ENCODE assay signal across 8 cellular contexts in the genomic region with DNA sequence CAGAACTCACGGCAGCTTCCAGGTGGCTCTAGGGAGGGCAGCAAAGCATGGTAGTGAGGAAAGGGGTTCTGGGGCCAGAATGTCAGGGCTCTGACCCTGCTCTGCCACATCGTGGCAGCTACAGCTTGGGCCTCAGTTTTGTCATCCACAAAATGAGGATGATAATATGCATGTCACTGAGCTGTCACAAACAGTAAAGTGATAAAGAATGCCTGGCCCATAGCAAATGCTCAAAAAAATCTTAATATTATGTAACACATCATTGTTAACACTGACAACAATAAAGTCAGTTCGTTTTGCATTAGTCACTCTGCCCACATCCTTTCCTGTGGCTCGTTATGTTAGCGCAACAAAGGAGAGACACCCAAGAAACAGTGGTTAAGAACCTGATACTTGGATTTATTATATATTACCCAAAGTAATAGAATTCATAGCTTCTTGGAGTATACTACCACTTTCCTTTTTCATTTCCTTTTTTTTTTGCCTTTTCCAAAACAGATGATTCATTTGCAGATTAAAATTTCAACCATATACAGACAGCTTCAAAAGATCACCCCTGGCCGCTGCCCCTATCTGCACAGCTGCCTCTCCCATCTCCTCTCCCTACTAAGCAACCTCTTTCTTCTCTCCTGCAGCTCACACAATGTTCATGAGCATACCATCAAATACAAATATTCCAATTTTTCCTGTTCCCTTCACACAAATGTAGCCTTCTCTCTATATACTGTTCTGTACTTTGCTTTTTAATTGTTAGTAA. TPM values are rescaled to one million over a fixed set of nuclear protein-coding genes. Genes with fewer than 3 reads are reported as not detected.
A peak's percentile ranks its signal among the peaks of the same experiment; 100 is the strongest.
DNase-seq lines count a peak whose midpoint lies in the region; ATAC-seq and TF ChIP-seq lines count a peak whose summit lies in the region.

No MANE protein-coding gene starts in this region.

- ATAC-seq in gastroesophageal sphincter, result no peak

- 60 to 77% methylated on average over 5 to 6 of the region's 6 CpGs for WGBS in gastroesophageal sphincter (ENCODE audit: low coverage in 1 of 2), 2 donors

- H3K27ac ChIP-seq in substantia nigra (ENCODE audit: low read depth, low read length, poor library complexity, severe bottlenecking) (no peak overlapping the region), gastroesophageal sphincter (no peak overlapping the region)

- DNase-seq in activated gamma-delta T cell treated with Interleukin-2 at 50 U/mL for 16 hours (peak; percentile 50), activated gamma-delta T cell (lab: John Stamatoyannopoulos, UW) (no peak), NCI-H226 (peak; percentile 44), adipocyte (ENCODE audit: low read depth) (peak; percentile 3), substantia nigra (lab: John Stamatoyannopoulos, UW) (no peak), NCI-H2227 (lab: John Stamatoyannopoulos, UW; ENCODE audit: unreplicated experiment) (no peak)
- DNase-seq in stimulated activated naive CD4-positive, alpha-beta T cell treated with Interleukin-2 at 50 U/mL for 16 hours (lab: John Stamatoyannopoulos, UW), result peak; percentile 33

- no peak for TF ChIP-seq CTCF in gastroesophageal sphincter (IDR thresholded peaks at IDR 0.05)

- peaks cover 3% of the 10 kb centered on the region for H3K4me1 ChIP-seq in adipocyte (ENCODE audit: control insufficient read depth, insufficient read depth, low read length)
- no peaks in the 10 kb centered on the region for H3K4me1 ChIP-seq in gastroesophageal sphincter

- no peaks in the 10 kb centered on the region for H3K9me3 ChIP-seq in adipocyte (ENCODE audit: control insufficient read depth, low read length)
- H3K9me3 ChIP-seq in gastroesophageal sphincter, result no peaks in the 10 kb centered on the region

- no peak for TF ChIP-seq EP300 in gastroesophageal sphincter (IDR thresholded peaks at IDR 0.05)

- H3K9ac ChIP-seq in adipocyte (ENCODE audit: low read length), result no peak overlapping the region

- TF ChIP-seq POLR2A in gastroesophageal sphincter (IDR thresholded peaks at IDR 0.05), result no peak

- H3K36me3 ChIP-seq in adipocyte (ENCODE audit: control insufficient read depth, insufficient read depth, low read length, severe bottlenecking) (peaks cover 84% of the 10 kb centered on the region), gastroesophageal sphincter (peaks cover 0 to 87% of the 10 kb centered on the region in 2 donors)

- no peak overlapping the region for H3K4me3 ChIP-seq in adipocyte (ENCODE audit: low read length)
- H3K4me3 ChIP-seq in gastroesophageal sphincter, result no peak overlapping the region

- H3K27me3 ChIP-seq in adipocyte (replicated peaks; ENCODE audit: control insufficient read depth, insufficient read depth, low read length) (no peaks in the 10 kb centered on the region), gastroesophageal sphincter (no peaks in the 10 kb centered on the region)

RNA-seq across cellular contexts. Expression of a gene that starts 45.5 kb away (rescaled TPM):
- total RNA-seq in gastroesophageal sphincter, result not detected

Comparison
In these comparisons a context has a peak if more than half of its experiments do, and no peak if none do; other contexts are left out.
1. DNase-seq: peak in activated gamma-delta T cell treated with Interleukin-2 at 50 U/mL for 16 hours (single experiment), NCI-H226 (single experiment), adipocyte (single experiment) and stimulated activated naive CD4-positive, alpha-beta T cell treated with Interleukin-2 at 50 U/mL for 16 hours (single experiment); none in activated gamma-delta T cell (single experiment), substantia nigra (0 of 49) and NCI-H2227 (single experiment).